1 cellular context compared by ENCODE assay signal in the genomic region with DNA sequence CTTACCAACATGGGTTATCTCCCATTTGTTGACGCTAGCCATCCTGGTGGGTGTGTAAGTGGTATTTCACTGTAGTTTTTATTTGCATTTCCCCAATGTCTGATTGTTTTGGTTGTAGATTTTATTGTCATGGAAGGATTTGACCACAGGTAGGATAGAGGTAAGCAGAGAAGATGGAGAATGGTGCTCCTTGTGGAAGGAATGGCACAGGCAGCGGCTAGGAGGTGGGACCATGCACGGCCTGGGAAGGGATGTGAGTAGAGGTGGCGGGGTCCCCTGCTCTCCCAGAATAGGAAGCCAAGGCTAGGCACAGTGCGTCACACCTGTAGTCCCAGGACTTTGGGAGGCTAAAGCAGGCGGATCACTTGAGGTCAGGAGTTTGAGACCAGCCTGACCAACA.
TF ChIP-seq lines count a peak whose summit lies in the region.

No MANE protein-coding gene starts in this region.

TF ChIP-seq in IMR-90, 13 proteins besides CTCF, POLR2A, EP300 and RAD21:
- TF ChIP-seq, protein P1, sequence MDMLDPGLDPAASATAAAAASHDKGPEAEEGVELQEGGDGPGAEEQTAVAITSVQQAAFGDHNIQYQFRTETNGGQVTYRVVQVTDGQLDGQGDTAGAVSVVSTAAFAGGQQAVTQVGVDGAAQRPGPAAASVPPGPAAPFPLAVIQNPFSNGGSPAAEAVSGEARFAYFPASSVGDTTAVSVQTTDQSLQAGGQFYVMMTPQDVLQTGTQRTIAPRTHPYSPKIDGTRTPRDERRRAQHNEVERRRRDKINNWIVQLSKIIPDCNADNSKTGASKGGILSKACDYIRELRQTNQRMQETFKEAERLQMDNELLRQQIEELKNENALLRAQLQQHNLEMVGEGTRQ (IDR thresholded peaks at IDR 0.05; ENCODE audit: low read depth, low read length) = no peak
- TF ChIP-seq MAFK (IDR thresholded peaks at IDR 0.05; ENCODE audit: low read depth, low read length) (no peak), RCOR1 (IDR thresholded peaks at IDR 0.05; ENCODE audit: insufficient replicate concordance, low read length) (no peak), MXI1 (IDR thresholded peaks at IDR 0.05; ENCODE audit: borderline replicate concordance, low read depth, low read length) (no peak), MAZ (IDR thresholded peaks at IDR 0.05; ENCODE audit: borderline replicate concordance, low read depth, low read length) (no peak), SMC3 (IDR thresholded peaks at IDR 0.05; ENCODE audit: low read depth, low read length) (no peak), CEBPB (IDR thresholded peaks at IDR 0.05; ENCODE audit: low read depth, low read length) (no peak)
- TF ChIP-seq, protein P2, sequence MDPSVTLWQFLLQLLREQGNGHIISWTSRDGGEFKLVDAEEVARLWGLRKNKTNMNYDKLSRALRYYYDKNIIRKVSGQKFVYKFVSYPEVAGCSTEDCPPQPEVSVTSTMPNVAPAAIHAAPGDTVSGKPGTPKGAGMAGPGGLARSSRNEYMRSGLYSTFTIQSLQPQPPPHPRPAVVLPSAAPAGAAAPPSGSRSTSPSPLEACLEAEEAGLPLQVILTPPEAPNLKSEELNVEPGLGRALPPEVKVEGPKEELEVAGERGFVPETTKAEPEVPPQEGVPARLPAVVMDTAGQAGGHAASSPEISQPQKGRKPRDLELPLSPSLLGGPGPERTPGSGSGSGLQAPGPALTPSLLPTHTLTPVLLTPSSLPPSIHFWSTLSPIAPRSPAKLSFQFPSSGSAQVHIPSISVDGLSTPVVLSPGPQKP (IDR thresholded peaks at IDR 0.05; ENCODE audit: borderline replicate concordance, low read depth, low read length) = no peak
